In genomic region chr6:13419826-13420225, GRCh38 we compare ENCODE assay signal across 13 cellular contexts.
DNase-seq lines count a peak whose midpoint lies in the region; ATAC-seq and TF ChIP-seq lines count a peak whose summit lies in the region.
"Had no signal": no experiment of that assay in that cellular context is flagged by ENCODE, and none has a peak within 500 bp of the region (broad histone marks: within the 10 kb centered on the region; RNA-seq: fewer than 3 reads in every experiment).

No MANE protein-coding gene starts in this region.

- H3K27ac ChIP-seq in GM23338 (ENCODE audit: low read depth): peak overlapping the region; percentile 99; the same call in 1 of the 2 replicates
- H3K27ac ChIP-seq in angular gyrus (ENCODE audit: low read depth, low read length): peak overlapping the region; percentile 15
- peak overlapping the region in 4 of 5 donors; percentile 30 to 87 (median 76) for H3K27ac ChIP-seq in stomach
- H3K27ac ChIP-seq in right lobe of liver: no peak overlapping the region

- H3K4me1 Mint-ChIP-seq in GM23338 (peaks cover 68% of the 10 kb centered on the region), memory B cell (peaks cover 21% of the 10 kb centered on the region)

- ATAC-seq in GM23338: no peak
- no peak for ATAC-seq in memory B cell (ENCODE audit: low read depth)
- ATAC-seq in GM18868 (IDR thresholded peaks at IDR 0.05; ENCODE audit: unreplicated experiment): no peak
- no peak for ATAC-seq in right lobe of liver
- no peak for ATAC-seq in HG03565 (IDR thresholded peaks at IDR 0.05; ENCODE audit: unreplicated experiment)
- ATAC-seq: esophagus mucosa had no signal

- no peaks in the 10 kb centered on the region for H4K20me1 ChIP-seq in GM23338 (replicated peaks; ENCODE audit: insufficient read depth)

- TF ChIP-seq POLR2A in stomach (IDR thresholded peaks at IDR 0.05) (no peak), right lobe of liver (IDR thresholded peaks at IDR 0.05) (no peak)

- no peak overlapping the region for H3K4me2 ChIP-seq in GM23338

- H3K36me3 ChIP-seq in GM23338 (ENCODE audit: insufficient read depth): no peaks in the 10 kb centered on the region
- no peaks in the 10 kb centered on the region for H3K36me3 ChIP-seq in stomach
- H3K36me3 ChIP-seq in right lobe of liver: no peaks in the 10 kb centered on the region
- H3K36me3 ChIP-seq: BE2C had no signal

- DNase-seq in GM23338 (ENCODE audit: low spot score): no peak
- DNase-seq in memory B cell (ENCODE audit: low spot score in 2 of 2): no peak
- no peak for DNase-seq in stomach
- DNase-seq in right lobe of liver: no peak
- DNase-seq: activated CD4-positive, alpha-beta T cell treated with anti-CD3 and anti-CD28 coated beads, Interleukin-2, amount 50 U/mL, for 48 hours; BE2C; kidney glomerular epithelial cell; NCI-H1694 treated with DMSO at 0.1 percent for 48 hours had no signal

- H3K4me1 ChIP-seq in GM23338 (ENCODE audit: insufficient read depth): peaks cover 29% of the 10 kb centered on the region
- peaks cover 10 to 86% (median 53%) of the 10 kb centered on the region in 4 donors for H3K4me1 ChIP-seq in stomach
- peaks cover 0 to 33% (median 13%) of the 10 kb centered on the region in 4 donors for H3K4me1 ChIP-seq in right lobe of liver

- H3F3A ChIP-seq in GM23338 (replicated peaks; ENCODE audit: low read depth): peaks cover 7% of the 10 kb centered on the region; the same call in 1 of the 2 replicates

- intact Hi-C loops in stomach (cut with DNase I; ENCODE audit: low total_unique reads): no loop called here
- intact Hi-C loops in right lobe of liver (cut with DNase I): loop anchor here in 1 of 2 donors (10.0 kb wide), 1 partner anchor 65 kb away; the partner anchor contains the start of gene GFOD1

- no peak overlapping the region for H3K4me3 ChIP-seq in GM23338
- no peak overlapping the region for H3K4me3 ChIP-seq in stomach
- no peak overlapping the region for H3K4me3 ChIP-seq in right lobe of liver

- no peaks in the 10 kb centered on the region for H3K79me2 ChIP-seq in GM23338 (replicated peaks; ENCODE audit: insufficient read depth)

- no peaks in the 10 kb centered on the region; the same call in 1 of the 2 replicates for H3K9me2 ChIP-seq in GM23338 (ENCODE audit: insufficient read depth)

- H3K9me3 ChIP-seq in stomach: no peaks in the 10 kb centered on the region
- no peaks in the 10 kb centered on the region for H3K9me3 ChIP-seq in right lobe of liver
- H3K9me3 ChIP-seq: BE2C had no signal

- H3K27ac Mint-ChIP-seq in GM23338: peak overlapping the region; percentile 56; the same call in 1 of the 2 replicates
- peak overlapping the region; percentile 2 for H3K27ac Mint-ChIP-seq in memory B cell
- H3K27ac Mint-ChIP-seq: activated T-helper 2 cell treated with anti-CD3 and anti-CD28 coated beads, Interferon-gamma antibody, Interleukin-2, Interleukin-4, amounts not matched to agents 10 μg/mL and 5 μg/mL and 100 μg/mL, durations not matched to agents 14 hours and 24 hours and 36 hours had no signal

- no peaks in the 10 kb centered on the region for H3K9me3 Mint-ChIP-seq in GM23338
- peaks cover 1% of the 10 kb centered on the region for H3K9me3 Mint-ChIP-seq in memory B cell

- TF ChIP-seq EP300 in stomach (IDR thresholded peaks at IDR 0.05): no peak

- TF ChIP-seq CTCF in GM23338 (conservative IDR thresholded peaks at IDR 0.05; ENCODE audit: low read depth in 2 of 2) (no peak), stomach (IDR thresholded peaks at IDR 0.05) (no peak), right lobe of liver (IDR thresholded peaks at IDR 0.05) (no peak)

- H3K27me3 ChIP-seq in GM23338 (ENCODE audit: insufficient read depth) (no peaks in the 10 kb centered on the region), stomach (no peaks in the 10 kb centered on the region), right lobe of liver (no peaks in the 10 kb centered on the region)
- H3K27me3 ChIP-seq: BE2C had no signal

- peaks cover 11% of the 10 kb centered on the region for H3K27me3 Mint-ChIP-seq in GM23338 (ENCODE audit: insufficient read depth, low read depth, poor library complexity)
- no peaks in the 10 kb centered on the region for H3K27me3 Mint-ChIP-seq in memory B cell

- no peak overlapping the region; the same call in 2 of the 3 replicates for H3K4me3 Mint-ChIP-seq in GM23338
- H3K4me3 Mint-ChIP-seq in memory B cell: peak overlapping the region; percentile 57

- peaks cover 15% of the 10 kb centered on the region for H3K36me3 Mint-ChIP-seq in GM23338 (ENCODE audit: low read depth)
- peaks cover 10% of the 10 kb centered on the region for H3K36me3 Mint-ChIP-seq in memory B cell

- WGBS in stomach, 5 donors: 72 to 78% (median 75%) methylated on average over 10 of the region's 10 CpGs
- WGBS in right lobe of liver (ENCODE audit: insufficient coverage, low coverage, low lambda C conversion rate, missing lambda C conversion rate): 76% methylated on average over 9 of the region's 10 CpGs

- no peak overlapping the region for H2AFZ ChIP-seq in GM23338

TF ChIP-seq in GM23338, 12 proteins besides CTCF, POLR2A, EP300 and RAD21 (continues in another document):
- TF ChIP-seq ZNF114 (CRISPR knock-in tag; IDR thresholded peaks at IDR 0.05) (no peak), POLR2AphosphoS5 (IDR thresholded peaks at IDR 0.05; ENCODE audit: low read depth) (no peak), STAT1 (IDR thresholded peaks at IDR 0.05; ENCODE audit: unreplicated experiment) (no peak), ZNF462 (CRISPR knock-in tag; IDR thresholded peaks at IDR 0.05) (no peak), EZH2phosphoT487 (IDR thresholded peaks at IDR 0.05; ENCODE audit: unreplicated experiment) (no peak), ETS1 (IDR thresholded peaks at IDR 0.05) (no peak), ZNF331 (CRISPR knock-in tag; IDR thresholded peaks at IDR 0.05; ENCODE audit: low read depth) (no peak), EZH2 (IDR thresholded peaks at IDR 0.05; ENCODE audit: low read depth, unreplicated experiment) (no peak)

Comparison
In these comparisons a context has a peak if more than half of its experiments do, and no peak if none do; other contexts are left out.
1. H3K27ac ChIP-seq: peak in GM23338 (single experiment), angular gyrus (single experiment) and stomach (4 of 5); none in right lobe of liver (0 of 3).